1 cellular context compared by ENCODE assay signal in the genomic region with DNA sequence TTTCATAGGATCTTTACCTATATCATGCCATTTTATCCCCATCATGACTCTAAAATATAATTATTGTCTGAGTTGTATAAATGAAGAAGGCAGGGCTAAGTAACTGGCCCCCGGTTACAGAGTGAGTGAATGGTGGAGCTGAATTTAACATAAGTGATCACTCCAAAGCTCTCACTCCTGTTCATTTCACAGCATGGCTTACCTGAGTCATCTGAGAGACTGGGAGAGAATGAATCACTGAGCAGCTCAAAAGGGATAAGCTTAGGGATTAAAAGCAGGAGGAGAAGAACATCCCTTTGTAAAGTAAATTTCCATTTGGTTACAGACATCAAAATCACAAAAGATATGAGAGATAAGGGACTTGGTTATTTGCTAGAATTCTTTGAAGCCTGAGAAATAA.
TF ChIP-seq lines count a peak whose summit lies in the region.

No MANE protein-coding gene starts in this region.

TF ChIP-seq in HCT116, 20 proteins besides CTCF, POLR2A, EP300 and RAD21 (continued from another document):
- TF ChIP-seq, protein P1, sequence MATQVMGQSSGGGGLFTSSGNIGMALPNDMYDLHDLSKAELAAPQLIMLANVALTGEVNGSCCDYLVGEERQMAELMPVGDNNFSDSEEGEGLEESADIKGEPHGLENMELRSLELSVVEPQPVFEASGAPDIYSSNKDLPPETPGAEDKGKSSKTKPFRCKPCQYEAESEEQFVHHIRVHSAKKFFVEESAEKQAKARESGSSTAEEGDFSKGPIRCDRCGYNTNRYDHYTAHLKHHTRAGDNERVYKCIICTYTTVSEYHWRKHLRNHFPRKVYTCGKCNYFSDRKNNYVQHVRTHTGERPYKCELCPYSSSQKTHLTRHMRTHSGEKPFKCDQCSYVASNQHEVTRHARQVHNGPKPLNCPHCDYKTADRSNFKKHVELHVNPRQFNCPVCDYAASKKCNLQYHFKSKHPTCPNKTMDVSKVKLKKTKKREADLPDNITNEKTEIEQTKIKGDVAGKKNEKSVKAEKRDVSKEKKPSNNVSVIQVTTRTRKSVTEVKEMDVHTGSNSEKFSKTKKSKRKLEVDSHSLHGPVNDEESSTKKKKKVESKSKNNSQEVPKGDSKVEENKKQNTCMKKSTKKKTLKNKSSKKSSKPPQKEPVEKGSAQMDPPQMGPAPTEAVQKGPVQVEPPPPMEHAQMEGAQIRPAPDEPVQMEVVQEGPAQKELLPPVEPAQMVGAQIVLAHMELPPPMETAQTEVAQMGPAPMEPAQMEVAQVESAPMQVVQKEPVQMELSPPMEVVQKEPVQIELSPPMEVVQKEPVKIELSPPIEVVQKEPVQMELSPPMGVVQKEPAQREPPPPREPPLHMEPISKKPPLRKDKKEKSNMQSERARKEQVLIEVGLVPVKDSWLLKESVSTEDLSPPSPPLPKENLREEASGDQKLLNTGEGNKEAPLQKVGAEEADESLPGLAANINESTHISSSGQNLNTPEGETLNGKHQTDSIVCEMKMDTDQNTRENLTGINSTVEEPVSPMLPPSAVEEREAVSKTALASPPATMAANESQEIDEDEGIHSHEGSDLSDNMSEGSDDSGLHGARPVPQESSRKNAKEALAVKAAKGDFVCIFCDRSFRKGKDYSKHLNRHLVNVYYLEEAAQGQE (IDR thresholded peaks at IDR 0.05; ENCODE audit: low read depth): no peak
